Comparison of ENCODE assay signal across 17 cellular contexts in the genomic region with DNA sequence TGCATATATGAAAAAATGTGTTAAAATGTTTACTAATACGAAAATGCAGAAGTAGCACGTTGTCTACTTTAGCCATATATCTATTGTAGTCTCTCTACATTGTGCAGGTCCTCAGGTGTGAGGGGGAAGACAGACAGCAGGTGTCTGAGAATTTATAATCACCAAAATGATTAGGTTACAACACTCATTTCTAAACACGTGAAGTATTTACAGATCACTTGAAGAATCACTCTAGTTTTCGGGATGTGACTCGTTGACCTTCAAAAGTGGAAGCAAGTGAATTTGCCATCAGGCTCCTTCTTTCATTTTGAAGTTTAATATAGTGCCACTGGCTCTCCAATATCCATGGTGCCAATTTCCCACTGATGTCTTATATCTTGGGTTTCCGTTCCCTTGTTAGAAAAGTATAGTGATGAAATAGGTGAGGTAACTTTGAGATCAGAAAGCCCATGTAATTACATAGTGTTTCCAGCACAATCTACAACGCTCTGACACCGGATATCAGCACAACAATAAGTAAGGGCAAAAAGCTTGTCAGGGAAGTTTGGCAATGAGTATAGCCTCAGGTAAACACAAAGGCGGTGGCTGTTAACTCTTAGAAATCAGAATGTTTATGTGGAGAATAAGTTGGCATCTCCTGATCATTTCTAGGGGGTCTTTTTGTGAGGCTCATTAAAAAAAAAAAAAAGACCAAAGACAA. TPM values are rescaled to one million over a fixed set of nuclear protein-coding genes. Genes with fewer than 3 reads are reported as not detected.
DNase-seq lines count a peak whose midpoint lies in the region; ATAC-seq, FAIRE-seq and TF ChIP-seq lines count a peak whose summit lies in the region.
"Had no signal": no experiment of that assay in that cellular context is flagged by ENCODE, and none has a peak within 500 bp of the region (broad histone marks: within the 10 kb centered on the region; RNA-seq: fewer than 3 reads in every experiment).

No MANE protein-coding gene starts in this region.

- no peak overlapping the region for H3K4me3 Mint-ChIP-seq in activated T-helper 2 cell treated with anti-CD3 and anti-CD28 coated beads, Interferon-gamma antibody, Interleukin-2, Interleukin-4, amounts not matched to agents 10 μg/mL and 5 μg/mL and 100 μg/mL, durations not matched to agents 14 hours and 24 hours and 36 hours (ENCODE audit: low read depth)
- H3K4me3 Mint-ChIP-seq: CD14-positive monocyte had no signal

- no peak overlapping the region for H3K4me3 ChIP-seq in kidney (ENCODE audit: low read length in 2 of 2)
- H3K4me3 ChIP-seq: ovary, transverse colon had no signal

- H3K9ac ChIP-seq in kidney (ENCODE audit: low read length in 2 of 2) = no peak overlapping the region

- H3K4me1 Mint-ChIP-seq in activated T-helper 2 cell treated with anti-CD3 and anti-CD28 coated beads, Interferon-gamma antibody, Interleukin-2, Interleukin-4, amounts not matched to agents 10 μg/mL and 5 μg/mL and 100 μg/mL, durations not matched to agents 14 hours and 24 hours and 36 hours (ENCODE audit: low read depth) = peaks cover 36% of the 10 kb centered on the region

- DNase-seq in NCI-H1092 treated with DMSO at 0.1 percent for 48 hours (lab: John Stamatoyannopoulos, UW) = peak; percentile 72
- no peak for DNase-seq in NCI-H1092 (lab: John Stamatoyannopoulos, UW)
- DNase-seq in ELF-1 (ENCODE audit: low read depth, low spot score) = peak; percentile 10
- peak; percentile 61 for DNase-seq in NCI-H2196 (lab: John Stamatoyannopoulos, UW; ENCODE audit: unreplicated experiment)
- DNase-seq in activated T-helper 2 cell treated with anti-CD3 and anti-CD28 coated beads, Interferon-gamma antibody, Interleukin-2, Interleukin-4, amounts not matched to agents 10 μg/mL and 5 μg/mL and 100 μg/mL, durations not matched to agents 14 hours and 24 hours and 36 hours (ENCODE audit: low spot score) = no peak
- no peak for DNase-seq in kidney
- DNase-seq: activated T-cell treated with anti-CD3 and anti-CD28 coated beads, Interleukin-2, amount 50 U/mL, for 48 hours; anterior cingulate cortex; left colon; NCI-H446 treated with DMSO at 0.1 percent for 48 hours; ovary; SW 1271; transverse colon had no signal

- H3K27ac Mint-ChIP-seq in activated T-helper 2 cell treated with anti-CD3 and anti-CD28 coated beads, Interferon-gamma antibody, Interleukin-2, Interleukin-4, amounts not matched to agents 10 μg/mL and 5 μg/mL and 100 μg/mL, durations not matched to agents 14 hours and 24 hours and 36 hours = peak overlapping the region; percentile 49
- H3K27ac Mint-ChIP-seq: CD14-positive monocyte had no signal

- H3K36me3 Mint-ChIP-seq in activated T-helper 2 cell treated with anti-CD3 and anti-CD28 coated beads, Interferon-gamma antibody, Interleukin-2, Interleukin-4, amounts not matched to agents 10 μg/mL and 5 μg/mL and 100 μg/mL, durations not matched to agents 14 hours and 24 hours and 36 hours (ENCODE audit: low read depth) = peaks cover 7% of the 10 kb centered on the region
- H3K36me3 Mint-ChIP-seq: CD14-positive monocyte had no signal

- no peaks in the 10 kb centered on the region for H3K36me3 ChIP-seq in kidney (ENCODE audit: control insufficient read depth in 1 of 2, insufficient read depth in 2 of 2, low read length in 2 of 2)
- H3K36me3 ChIP-seq: ovary, transverse colon had no signal

- no peak overlapping the region for H3K27ac ChIP-seq in kidney (ENCODE audit: low read depth in 2 of 2, low read length in 2 of 2)
- H3K27ac ChIP-seq: ovary, transverse colon had no signal

- no peaks in the 10 kb centered on the region for H3K27me3 Mint-ChIP-seq in activated T-helper 2 cell treated with anti-CD3 and anti-CD28 coated beads, Interferon-gamma antibody, Interleukin-2, Interleukin-4, amounts not matched to agents 10 μg/mL and 5 μg/mL and 100 μg/mL, durations not matched to agents 14 hours and 24 hours and 36 hours (ENCODE audit: low read depth)

- TF ChIP-seq CTCF in kidney (IDR thresholded peaks at IDR 0.05; ENCODE audit: borderline replicate concordance, extremely low read depth, insufficient read depth) = no peak

- intact Hi-C loops in activated T-helper 2 cell treated with anti-CD3 and anti-CD28 coated beads, Interferon-gamma antibody, Interleukin-2, Interleukin-4, amounts not matched to agents 10 μg/mL and 5 μg/mL and 100 μg/mL, durations not matched to agents 14 hours and 24 hours and 36 hours (cut with micrococcal nuclease) = loop anchor here (2.0 to 5.0 kb wide), 2 partner anchors 16 to 108 kb away; no protein-coding TSS in a partner anchor
- intact Hi-C loops in kidney (cut with DNase I) = no loop called here

- ATAC-seq in GM21526 (IDR thresholded peaks at IDR 0.05; ENCODE audit: low FRiP score, unreplicated experiment) (no peak), GM21786 (IDR thresholded peaks at IDR 0.05; ENCODE audit: unreplicated experiment) (no peak)
- ATAC-seq: left colon had no signal

- H3K4me1 ChIP-seq in kidney (ENCODE audit: control insufficient read depth in 1 of 2, insufficient read depth in 1 of 2, low read depth in 1 of 2, low read length in 2 of 2) = no peaks in the 10 kb centered on the region

- peaks cover 15% of the 10 kb centered on the region for H3K9me3 Mint-ChIP-seq in activated T-helper 2 cell treated with anti-CD3 and anti-CD28 coated beads, Interferon-gamma antibody, Interleukin-2, Interleukin-4, amounts not matched to agents 10 μg/mL and 5 μg/mL and 100 μg/mL, durations not matched to agents 14 hours and 24 hours and 36 hours

- peaks cover 0 to 2% of the 10 kb centered on the region in 2 donors for H3K9me3 ChIP-seq in kidney (ENCODE audit: control insufficient read depth in 1 of 2, low read length in 2 of 2)
- H3K9me3 ChIP-seq: ovary, transverse colon had no signal

- FAIRE-seq in kidney (lab: Jason Lieb, UNC) = no peak
- FAIRE-seq: H54 had no signal

RNA-seq across cellular contexts. Expression of gene SP4, which starts 57.5 kb away (rescaled TPM):
- total RNA-seq in activated T-helper 2 cell treated with anti-CD3 and anti-CD28 coated beads, Interferon-gamma antibody, Interleukin-2, Interleukin-4, amounts not matched to agents 10 μg/mL and 5 μg/mL and 100 μg/mL, durations not matched to agents 14 hours and 24 hours and 36 hours = 17.9 and 19.2 TPM in 2 replicates
- total RNA-seq in kidney = 11.2 TPM
- polyA plus RNA-seq in kidney (ENCODE audit: insufficient read depth, low read depth, low replicate concordance) = 1.2 TPM

Comparison
In these comparisons a context has a peak if more than half of its experiments do, and no peak if none do; other contexts are left out.
1. DNase-seq: peak in NCI-H1092 treated with DMSO at 0.1 percent for 48 hours (single experiment), ELF-1 (single experiment) and NCI-H2196 (single experiment); none in NCI-H1092 (single experiment), activated T-helper 2 cell treated with anti-CD3 and anti-CD28 coated beads, Interferon-gamma antibody, Interleukin-2, Interleukin-4, amounts not matched to agents 10 μg/mL and 5 μg/mL and 100 μg/mL, durations not matched to agents 14 hours and 24 hours and 36 hours (single experiment) and kidney (single experiment).